8 cellular contexts compared by ENCODE assay signal in genomic region chr22:50481440-50482106, GRCh38. TPM values are rescaled to one million over a fixed set of nuclear protein-coding genes. Genes with fewer than 3 reads are reported as not detected.
DNase-seq lines count a peak whose midpoint lies in the region; ATAC-seq and TF ChIP-seq lines count a peak whose summit lies in the region.

Gene ADM2, plus strand, starts transcription at chr22:50481543. Its CDS starts 305 bp downstream, at chr22:50481848.

- no peaks in the 10 kb centered on the region for H3K27me3 ChIP-seq in CD4-positive, alpha-beta T cell (ENCODE audit: control insufficient read depth, insufficient read depth, low read length)
- peaks cover 29% of the 10 kb centered on the region for H3K27me3 ChIP-seq in hepatocyte

- H3K4me3 Mint-ChIP-seq in CD4-positive, alpha-beta T cell = peak within 1 kb of the TSS; percentile 81

- H3K36me3 Mint-ChIP-seq in CD4-positive, alpha-beta T cell (ENCODE audit: low read depth) = no peaks in the 10 kb centered on the region

- peak within 1 kb of the TSS; percentile 30 for H3K27ac Mint-ChIP-seq in CD4-positive, alpha-beta T cell

- peak within 1 kb of the TSS; percentile 52 for H3K4me3 ChIP-seq in hepatocyte

- TF ChIP-seq CTCF in CD4-positive, alpha-beta T cell (IDR thresholded peaks at IDR 0.05) = no peak
- no peak for TF ChIP-seq CTCF in hepatocyte (IDR thresholded peaks at IDR 0.05; ENCODE audit: poor library complexity)

- H3K4me1 Mint-ChIP-seq in CD4-positive, alpha-beta T cell (ENCODE audit: low read depth) = peaks cover 13% of the 10 kb centered on the region

- H3K4me1 ChIP-seq in hepatocyte (ENCODE audit: insufficient read depth) = peaks cover 14% of the 10 kb centered on the region

- intact Hi-C loops in CD4-positive, alpha-beta T cell (cut with DNase I, micrococcal nuclease) = no loop called here

- ATAC-seq in CD4-positive, alpha-beta T cell (ENCODE audit: poor library complexity) = peak; percentile 86
- ATAC-seq in HG03521 (IDR thresholded peaks at IDR 0.05; ENCODE audit: unreplicated experiment) (no peak), GM21786 (IDR thresholded peaks at IDR 0.05; ENCODE audit: unreplicated experiment) (no peak), HG03159 (IDR thresholded peaks at IDR 0.05; ENCODE audit: unreplicated experiment) (no peak)

- POLR2A ChIA-PET in CD4-positive, alpha-beta T cell (lab: Charles Lee) = interaction anchor here (1.0 to 2.0 kb wide), 3 partner anchors 11 to 45 kb away, joined by 3 to 8 read pairs (median 5); partner anchors contain the start of genes LMF2 and NCAPH2

- no peaks in the 10 kb centered on the region for H3K79me2 ChIP-seq in hepatocyte

- peak within 1 kb of the TSS; percentile 88 for H3K4me2 ChIP-seq in hepatocyte

- CTCF ChIA-PET in CD4-positive, alpha-beta T cell (lab: Charles Lee) = interaction anchor here (1.0 kb wide), 1 partner anchor 45 kb away, joined by 3 read pairs; no protein-coding TSS in a partner anchor

- WGBS in hepatocyte (ENCODE audit: low lambda C conversion rate, missing lambda C conversion rate) = 14% methylated on average over 13 of the region's 70 CpGs

- no peaks in the 10 kb centered on the region for H3K9me3 Mint-ChIP-seq in CD4-positive, alpha-beta T cell

- H3K36me3 ChIP-seq in hepatocyte (replicated peaks; ENCODE audit: insufficient read depth, low read depth) = no peaks in the 10 kb centered on the region

- no peaks in the 10 kb centered on the region for H3K27me3 Mint-ChIP-seq in CD4-positive, alpha-beta T cell

- H4K20me1 ChIP-seq in hepatocyte (ENCODE audit: insufficient read depth, poor library complexity, severe bottlenecking) = no peaks in the 10 kb centered on the region

- peak; percentile 43 to 76 (median 56) for DNase-seq in CD4-positive, alpha-beta T cell
- peak; percentile 51 for DNase-seq in OCI-M1 (lab: John Stamatoyannopoulos, UW)
- peak; percentile 74 for DNase-seq in activated naive CD4-positive, alpha-beta T cell treated with anti-CD3 and anti-CD28 coated beads, Interleukin-2, amount 50 U/mL, for 16 hours
- DNase-seq in hepatocyte (ENCODE audit: low spot score) = peak; percentile 73
- DNase-seq in stimulated activated CD4-positive, alpha-beta T cell treated with anti-CD3 and anti-CD28 coated beads, Interleukin-2, amount 100 ng/mL, for 24 hours = peak; percentile 74 to 77

- H3K9me3 ChIP-seq in CD4-positive, alpha-beta T cell (ENCODE audit: control insufficient read depth, low read length) = no peaks in the 10 kb centered on the region
- no peaks in the 10 kb centered on the region for H3K9me3 ChIP-seq in hepatocyte (ENCODE audit: low read depth)

- H3K27ac ChIP-seq in CD4-positive, alpha-beta T cell (ENCODE audit: low read depth, low read length) = no peak within 1 kb of the TSS
- H3K27ac ChIP-seq in hepatocyte = no peak within 1 kb of the TSS

- peak within 1 kb of the TSS; percentile 74 for H2AFZ ChIP-seq in hepatocyte

- H3K9me2 ChIP-seq in hepatocyte (replicated peaks; ENCODE audit: insufficient read depth) = no peaks in the 10 kb centered on the region

RNA-seq across cellular contexts. Expression of gene ADM2, which starts in this region (rescaled TPM):
- 1 to 10 TPM; 1.1 to 1.6 TPM for total RNA-seq in CD4-positive, alpha-beta T cell
- total RNA-seq in hepatocyte = 3.0 and 4.1 TPM in 2 replicates
- polyA plus RNA-seq in hepatocyte = 5.0 and 5.1 TPM in 2 replicates
